10 cellular contexts compared by ENCODE assay signal in genomic region chr1:145849356-145850165, GRCh38. TPM values are rescaled to one million over a fixed set of nuclear protein-coding genes. Genes with fewer than 3 reads are reported as not detected.
DNase-seq lines count a peak whose midpoint lies in the region; ATAC-seq and TF ChIP-seq lines count a peak whose summit lies in the region.
"Had no signal": no experiment of that assay in that cellular context is flagged by ENCODE, and none has a peak within 500 bp of the region (broad histone marks: within the 10 kb centered on the region; RNA-seq: fewer than 3 reads in every experiment).

No MANE protein-coding gene starts in this region.

- H3K4me3 ChIP-seq in BE2C (ENCODE audit: low read depth, low read length) (no peak overlapping the region), HEK293 (ENCODE audit: low read depth, low read length) (no peak overlapping the region), left lung (no peak overlapping the region)

- no peak overlapping the region for H3K27ac ChIP-seq in HEK293 (ENCODE audit: extremely low read depth, low read depth, low read length)
- peak overlapping the region in 1 of 2 donors; percentile 70 for H3K27ac ChIP-seq in left lung
- H3K27ac ChIP-seq: parathyroid adenoma had no signal

- ATAC-seq in left lung (peak; percentile 78), HG03520 (IDR thresholded peaks at IDR 0.05; ENCODE audit: unreplicated experiment) (no peak)

- DNase-seq in BE2C = no peak
- DNase-seq in amniotic epithelial cell (ENCODE audit: low read depth) = peak; percentile 94
- DNase-seq in left lung = peak in 1 of 2 donors; percentile 71
- no peak for DNase-seq in NCI-H2171 treated with DMSO at 0.1 percent for 48 hours (lab: John Stamatoyannopoulos, UW)
- no peak for DNase-seq in germinal center (ENCODE audit: low spot score)
- DNase-seq in activated naive CD4-positive, alpha-beta T cell treated with Interleukin-2 at 50 U/mL for 16 hours = no peak
- DNase-seq: T-helper 2 cell had no signal

- CTCF ChIA-PET in HEK293 (lab: Yijun Ruan, JAX) = interaction anchor here (0.6 to 8.6 kb wide), 10 partner anchors 10 to 162 kb away, joined by 3 to 190 read pairs (median 7); partner anchors contain the start of genes LIX1L and PIAS3

- H3K4me1 ChIP-seq in BE2C = no peaks in the 10 kb centered on the region
- H3K4me1 ChIP-seq in HEK293 (ENCODE audit: control insufficient read depth, insufficient read depth, low read length) = 0 out of 2 replicates have a peak, but pooled peaks cover 3% of the 10 kb centered on the region
- peaks cover 9 to 16% of the 10 kb centered on the region in 2 donors for H3K4me1 ChIP-seq in left lung
- H3K4me1 ChIP-seq: parathyroid adenoma had no signal

- intact Hi-C loops in left lung (cut with DNase I) = loop anchor here in 1 of 2 donors (10.0 kb wide), 1 partner anchor 165 kb away; no protein-coding TSS in a partner anchor

- POLR2A ChIA-PET in HEK293 (lab: Yijun Ruan, JAX) = interaction anchor here (1.0 to 9.0 kb wide), 4 partner anchors 8 to 109 kb away, joined by 3 to 127 read pairs (median 3); partner anchors contain the start of genes LIX1L, PIAS3, POLR3C and RNF115

- TF ChIP-seq CTCF in BE2C (IDR thresholded peaks at IDR 0.05; ENCODE audit: low read depth, low read length) (peak; percentile 37), HEK293 (tag by site-specific recombination; IDR thresholded peaks at IDR 0.05) (peak; percentile 39; the same call in 1 of the 2 replicates), left lung (IDR thresholded peaks at IDR 0.05) (no peak)

- H3K27me3 ChIP-seq in BE2C (no peaks in the 10 kb centered on the region), left lung (no peaks in the 10 kb centered on the region)

- H3K9me3 ChIP-seq in BE2C (no peaks in the 10 kb centered on the region), HEK293 (ENCODE audit: control insufficient read depth, insufficient read depth, low read depth, low read length) (no peaks in the 10 kb centered on the region), left lung (no peaks in the 10 kb centered on the region)

- peaks cover 8% of the 10 kb centered on the region for H3K36me3 ChIP-seq in BE2C
- H3K36me3 ChIP-seq in HEK293 (ENCODE audit: control insufficient read depth in 2 of 2, insufficient read depth in 1 of 2, low read length in 2 of 2) = peaks cover 24 to 70% of the 10 kb centered on the region in 2 experiments; a peak in 2 of 3 replicates
- H3K36me3 ChIP-seq in left lung = peaks cover 3 to 70% of the 10 kb centered on the region in 2 donors

TF ChIP-seq in HEK293, 187 proteins besides CTCF, POLR2A, EP300 and RAD21:
- TF ChIP-seq ZNF19 (tag by site-specific recombination; IDR thresholded peaks at IDR 0.05; ENCODE audit: low read depth) = no peak
- peak; percentile 53; the same call in 1 of the 2 replicates for TF ChIP-seq GLIS2 (tag by site-specific recombination; IDR thresholded peaks at IDR 0.05)
- no peak for TF ChIP-seq ZNF645 (tag by site-specific recombination; IDR thresholded peaks at IDR 0.05)
- TF ChIP-seq PATZ1 (tag by site-specific recombination; IDR thresholded peaks at IDR 0.05) = peak; percentile 43; the same call in 1 of the 2 replicates

RNA-seq across cellular contexts. Expression of gene NUDT17, which starts 4.1 kb away (rescaled TPM):
- polyA plus RNA-seq in BE2C (2012; ENCODE audit: insufficient read depth, insufficient read length, low read depth) = 7.9 TPM
- 1 to 10 TPM; 2.7 to 4.5 TPM for total RNA-seq in left lung

RNA-seq across cellular contexts. Expression of gene PIAS3, which starts 9.3 kb away (rescaled TPM):
- 20.3 TPM for polyA plus RNA-seq in BE2C (2012; ENCODE audit: insufficient read depth, insufficient read length, low read depth)
- 10 to 100 TPM; 35.8 to 42.6 TPM for total RNA-seq in left lung

RNA-seq across cellular contexts. Expression of gene POLR3C, which starts 25.6 kb away (rescaled TPM):
- 46.6 TPM for polyA plus RNA-seq in BE2C (2012; ENCODE audit: insufficient read depth, insufficient read length, low read depth)
- 10 to 100 TPM; 20.1 to 27.4 TPM for total RNA-seq in left lung

RNA-seq across cellular contexts. Expression of gene RNF115, which starts 25.7 kb away (rescaled TPM):
- polyA plus RNA-seq in BE2C (2012; ENCODE audit: insufficient read depth, insufficient read length, low read depth) = 5.9 TPM
- 10 to 100 TPM; 11.8 to 14.7 TPM for total RNA-seq in left lung

RNA-seq across cellular contexts. Expression of gene ANKRD35, which starts 36.1 kb away (rescaled TPM):
- not detected for polyA plus RNA-seq in BE2C (2012; ENCODE audit: insufficient read depth, insufficient read length, low read depth)
- total RNA-seq in left lung = 1 to 10 TPM; 1.4 to 3.4 TPM

Comparison
In these comparisons a context has a peak if more than half of its experiments do, and no peak if none do; other contexts are left out.
1. CTCF ChIP-seq: peak in BE2C (single experiment) and HEK293 (single experiment); none in left lung (0 of 2).